1 cellular context compared by ENCODE assay signal in genomic region chr4:173536808-173537429, GRCh38.
TF ChIP-seq lines count a peak whose summit lies in the region.

No MANE protein-coding gene starts in this region.

TF ChIP-seq in GM12878, 131 proteins besides CTCF, POLR2A, EP300 and RAD21 (continued from another document):
- TF ChIP-seq ZBTB4 (CRISPR knock-in tag; IDR thresholded peaks at IDR 0.05): no peak
- no peak for TF ChIP-seq CHD4 (IDR thresholded peaks at IDR 0.05)
- TF ChIP-seq KDM1A (IDR thresholded peaks at IDR 0.05; ENCODE audit: borderline replicate concordance): no peak
- TF ChIP-seq CHD2 (IDR thresholded peaks at IDR 0.05; ENCODE audit: borderline replicate concordance, low read depth, low read length): no peak
- TF ChIP-seq EGR1 (IDR thresholded peaks at IDR 0.05; ENCODE audit: borderline replicate concordance in 1 of 2, low read depth in 2 of 2, low read length in 2 of 2): no peak
- TF ChIP-seq ZNF24 (IDR thresholded peaks at IDR 0.05): no peak
